Comparison of ENCODE assay signal across 7 cellular contexts in genomic region chr18:21915546-21915945, GRCh38.
"Had no signal": no experiment of that assay in that cellular context is flagged by ENCODE, and none has a peak within 500 bp of the region (broad histone marks: within the 10 kb centered on the region; RNA-seq: fewer than 3 reads in every experiment).

No MANE protein-coding gene starts in this region.

- H3K4me3 ChIP-seq: GM23248, GM23338, HAP-1 had no signal

- H3K9ac ChIP-seq: GM23248 had no signal

- H3K4me3 Mint-ChIP-seq: GM23338, H9, HFFc6 had no signal

- H3K27ac Mint-ChIP-seq: GM23338, H9, HFFc6 had no signal

- H3K36me3 ChIP-seq: HAP-1 had no signal

- H3K4me1 ChIP-seq: HAP-1 had no signal

- H3K27ac ChIP-seq: GM23248 had no signal

- H3K4me2 ChIP-seq: GM23338 had no signal

- DNase-seq: GM23248, GOT3, H9, HCEC 1CT, HFFc6 had no signal
